ENCODE assay signal across 14 cellular contexts in genomic region chr12:124632510-124632909, GRCh38.
DNase-seq lines count a peak whose midpoint lies in the region; ATAC-seq, FAIRE-seq and TF ChIP-seq lines count a peak whose summit lies in the region.
"Had no signal": no experiment of that assay in that cellular context is flagged by ENCODE, and none has a peak within 500 bp of the region (broad histone marks: within the 10 kb centered on the region; RNA-seq: fewer than 3 reads in every experiment).

No MANE protein-coding gene starts in this region.

- WGBS in A549 (ENCODE audit: missing lambda C conversion rate), result 70% methylated on average over 6 of the region's 6 CpGs
- 78% methylated on average over 3 of the region's 6 CpGs for WGBS in mesenchymal stem cell

- H3K4me2 ChIP-seq in A549, result peak overlapping the region; percentile 41
- no peak overlapping the region for H3K4me2 ChIP-seq in mesenchymal stem cell (ENCODE audit: low read length, poor library complexity, severe bottlenecking)

- TF ChIP-seq EP300 in A549 (IDR thresholded peaks at IDR 0.05), result no peak

- H3K36me3 ChIP-seq in mesenchymal stem cell (ENCODE audit: control insufficient read depth in 1 of 2, insufficient read depth in 2 of 2, low read depth in 1 of 2, low read length in 2 of 2), result no peaks in the 10 kb centered on the region

- peak overlapping the region in 1 of 2 experiments; percentile 40 for H3K4ac ChIP-seq in mesenchymal stem cell (ENCODE audit: low read depth in 1 of 2, low read length in 2 of 2)

- peak overlapping the region; percentile 82 to 86 for H3K27ac ChIP-seq in A549
- H3K27ac ChIP-seq in mesenchymal stem cell (ENCODE audit: low read length, poor library complexity, severe bottlenecking), result no peak overlapping the region

- FAIRE-seq in A549 (lab: Jason Lieb, UNC), result no peak
- FAIRE-seq: islet of Langerhans had no signal

- H3K4me1 ChIP-seq in A549, result peaks cover 46% of the 10 kb centered on the region
- peaks cover 9% of the 10 kb centered on the region for H3K4me1 ChIP-seq in mesenchymal stem cell (ENCODE audit: control insufficient read depth, insufficient read depth, low read depth, low read length)

- ATAC-seq in A549, result peak; percentile 42 to 64
- ATAC-seq in WTC11, result peak; percentile 22
- no peak for ATAC-seq in naive thymus-derived CD8-positive, alpha-beta T cell
- no peak for ATAC-seq in GM21717 (IDR thresholded peaks at IDR 0.05; ENCODE audit: unreplicated experiment)
- no peak for ATAC-seq in HG02759 (IDR thresholded peaks at IDR 0.05; ENCODE audit: unreplicated experiment)

- H3K18ac ChIP-seq in mesenchymal stem cell (ENCODE audit: low read depth in 1 of 2, low read length in 2 of 2), result peak overlapping the region in 1 of 2 experiments; percentile 77

- H2BK15ac ChIP-seq in mesenchymal stem cell (ENCODE audit: low read depth, poor library complexity, severe bottlenecking), result peak overlapping the region; percentile 76

- DNase-seq in A549 (ENCODE audit: low read depth in 1 of 2, low spot score in 1 of 2) (peak in 1 of 2 experiments; percentile 30), HUDEP-2 (lab: John Stamatoyannopoulos, UW; ENCODE audit: unreplicated experiment in 76 of 76) (peak in 74 of 76 experiments; percentile 23 to 82 (median 60)), WTC11 (ENCODE audit: low spot score) (no peak), mesenchymal stem cell (no peak), T-helper 9 cell (no peak)
- no peak for DNase-seq in naive thymus-derived CD8-positive, alpha-beta T cell
- DNase-seq: activated CD4-positive, alpha-beta T cell treated with anti-CD3 and anti-CD28 coated beads, Interleukin-2, amount 10 ng/mL, durations not matched to agents 7 days and 5 days; activated gamma-delta T cell; GDM1; stimulated activated CD4-positive, alpha-beta T cell treated with anti-CD3 and anti-CD28 coated beads, Interleukin-2, amount 100 ng/mL, for 24 hours; stimulated activated naive CD4-positive, alpha-beta T cell had no signal

- peak overlapping the region; percentile 34 for H2AK5ac ChIP-seq in mesenchymal stem cell (ENCODE audit: low read length, severe bottlenecking)

- H3K4me3 ChIP-seq in A549, result no peak overlapping the region
- H3K4me3 ChIP-seq in mesenchymal stem cell (ENCODE audit: insufficient read depth in 1 of 2, low read depth in 1 of 2, low read length in 2 of 2), result no peak overlapping the region

- peak overlapping the region; percentile 47 for H4K8ac ChIP-seq in mesenchymal stem cell (ENCODE audit: low read length)

- H3K9ac ChIP-seq in mesenchymal stem cell (ENCODE audit: low read length), result no peak overlapping the region

- no peaks in the 10 kb centered on the region for H3K36me3 Mint-ChIP-seq in WTC11
- H3K36me3 Mint-ChIP-seq in naive thymus-derived CD8-positive, alpha-beta T cell, result no peaks in the 10 kb centered on the region

- peak overlapping the region; percentile 30 for H4K91ac ChIP-seq in mesenchymal stem cell (ENCODE audit: low read length)

- H3K27me3 ChIP-seq in mesenchymal stem cell (ENCODE audit: control insufficient read depth in 1 of 2, insufficient read depth in 1 of 2, low read length in 2 of 2), result no peaks in the 10 kb centered on the region

- peak overlapping the region in 1 of 2 experiments; percentile 54 for H3K23ac ChIP-seq in mesenchymal stem cell (ENCODE audit: low read length in 2 of 2)

- H3K9me3 ChIP-seq in A549 (no peaks in the 10 kb centered on the region), mesenchymal stem cell (ENCODE audit: control insufficient read depth, low read length) (peaks cover 12% of the 10 kb centered on the region)

- H3K14ac ChIP-seq in mesenchymal stem cell (ENCODE audit: low read length in 2 of 2), result peak overlapping the region in 1 of 2 experiments; percentile 73

- peak overlapping the region; percentile 53; the same call in 1 of the 2 replicates for H3K27ac Mint-ChIP-seq in WTC11
- H3K27ac Mint-ChIP-seq in naive thymus-derived CD8-positive, alpha-beta T cell, result no peak overlapping the region
- H3K27ac Mint-ChIP-seq: activated CD4-positive, alpha-beta T cell treated with anti-CD3 and anti-CD28 coated beads, Interleukin-2, amount 10 ng/mL, durations not matched to agents 7 days and 5 days had no signal

- no peaks in the 10 kb centered on the region for H3K27me3 Mint-ChIP-seq in WTC11 (ENCODE audit: low read depth)
- peaks cover 0 to 6% (median 0%) of the 10 kb centered on the region in 5 donors for H3K27me3 Mint-ChIP-seq in naive thymus-derived CD8-positive, alpha-beta T cell
- H3K27me3 Mint-ChIP-seq: activated CD4-positive, alpha-beta T cell treated with anti-CD3 and anti-CD28 coated beads, Interleukin-2, amount 10 ng/mL, durations not matched to agents 7 days and 5 days had no signal

- no peak overlapping the region for H2BK5ac ChIP-seq in mesenchymal stem cell (ENCODE audit: low read depth, low read length, poor library complexity, severe bottlenecking)

- no peak overlapping the region for H2BK120ac ChIP-seq in mesenchymal stem cell (ENCODE audit: low read depth, low read length)

- no peak for TF ChIP-seq CTCF in A549 (IDR thresholded peaks at IDR 0.05)
- TF ChIP-seq CTCF in WTC11 (IDR thresholded peaks at IDR 0.05), result no peak

- TF ChIP-seq RAD21 in A549 (conservative IDR thresholded peaks at IDR 0.05 in 1 of 2, IDR thresholded peaks at IDR 0.05 in 1 of 2), result no peak

- peak overlapping the region; percentile 60 for H2AFZ ChIP-seq in mesenchymal stem cell (ENCODE audit: low read depth, low read length)

- peaks cover 6% of the 10 kb centered on the region for H3K9me3 Mint-ChIP-seq in WTC11
- H3K9me3 Mint-ChIP-seq in naive thymus-derived CD8-positive, alpha-beta T cell, result peaks cover 0 to 3% (median 0%) of the 10 kb centered on the region in 9 donors

- no peak for TF ChIP-seq POLR2A in A549 (IDR thresholded peaks at IDR 0.05; ENCODE audit: low read length)

- H3K79me1 ChIP-seq in mesenchymal stem cell (replicated peaks; ENCODE audit: low read length, poor library complexity, severe bottlenecking), result no peaks in the 10 kb centered on the region

- peak overlapping the region in 1 of 2 experiments; percentile 96 for H2BK12ac ChIP-seq in mesenchymal stem cell (ENCODE audit: low read length in 2 of 2)

- H3K4me1 Mint-ChIP-seq in WTC11, result peaks cover 35% of the 10 kb centered on the region
- H3K4me1 Mint-ChIP-seq in naive thymus-derived CD8-positive, alpha-beta T cell, result peaks cover 8 to 14% (median 12%) of the 10 kb centered on the region in 4 donors

- CTCF ChIA-PET in A549 (lab: Yijun Ruan, JAX) (interaction anchor here (0.6 to 1.6 kb wide), 3 partner anchors 14 to 29 kb away, joined by 3 read pairs; no protein-coding TSS in a partner anchor), WTC11 (lab: Charles Lee) (interaction anchor here (0.6 to 1.3 kb wide), 2 partner anchors 64 to 123 kb away, joined by 3 read pairs; no protein-coding TSS in a partner anchor)

- POLR2A ChIA-PET in A549 (lab: Yijun Ruan, JAX) (no interaction called here), WTC11 (lab: Charles Lee) (no interaction called here)
- POLR2A ChIA-PET in naive thymus-derived CD8-positive, alpha-beta T cell (lab: Charles Lee), result no interaction called here

- H3K4me3 Mint-ChIP-seq in WTC11, result no peak overlapping the region
- no peak overlapping the region for H3K4me3 Mint-ChIP-seq in naive thymus-derived CD8-positive, alpha-beta T cell
- H3K4me3 Mint-ChIP-seq: activated CD4-positive, alpha-beta T cell treated with anti-CD3 and anti-CD28 coated beads, Interleukin-2, amount 10 ng/mL, durations not matched to agents 7 days and 5 days had no signal

TF ChIP-seq in A549, 52 proteins besides CTCF, POLR2A, EP300 and RAD21 (continues in another document):
- TF ChIP-seq FOSB (CRISPR knock-in tag; IDR thresholded peaks at IDR 0.05) (no peak), CBX8 (IDR thresholded peaks at IDR 0.05) (no peak), RNF2 (IDR thresholded peaks at IDR 0.05; ENCODE audit: borderline replicate concordance, low read depth) (no peak), HEYL (CRISPR knock-in tag; IDR thresholded peaks at IDR 0.05) (no peak), HDAC2 (IDR thresholded peaks at IDR 0.05) (no peak), MAZ (IDR thresholded peaks at IDR 0.05; ENCODE audit: borderline replicate concordance, low read depth, low read length) (no peak), E2F6 (IDR thresholded peaks at IDR 0.05; ENCODE audit: borderline replicate concordance, low read depth) (no peak), NR3C1 (IDR thresholded peaks at IDR 0.05) (no peak), FOXS1 (CRISPR knock-in tag; IDR thresholded peaks at IDR 0.05) (no peak), ZFP36 (IDR thresholded peaks at IDR 0.05; ENCODE audit: borderline replicate concordance, partially characterized antibody) (no peak), MYC (IDR thresholded peaks at IDR 0.05; ENCODE audit: borderline replicate concordance, low read length) (no peak), KDM1A (IDR thresholded peaks at IDR 0.05; ENCODE audit: low read depth) (no peak)

TF ChIP-seq in WTC11, 78 proteins besides CTCF, POLR2A, EP300 and RAD21 (continues in another document):
- TF ChIP-seq E2F5 (CRISPR knock-in tag; IDR thresholded peaks at IDR 0.05) (no peak), AR (CRISPR knock-in tag; IDR thresholded peaks at IDR 0.05) (no peak), ELF4 (CRISPR knock-in tag; IDR thresholded peaks at IDR 0.05; ENCODE audit: low read depth) (no peak), ZNF121 (CRISPR knock-in tag; IDR thresholded peaks at IDR 0.05) (no peak)

Comparison
In these comparisons a context has a peak if more than half of its experiments do, and no peak if none do; other contexts are left out.
1. ATAC-seq: peak in A549 (2 of 2) and WTC11 (single experiment); none in naive thymus-derived CD8-positive, alpha-beta T cell (0 of 2), GM21717 (single experiment) and HG02759 (single experiment).
2. DNase-seq: peak in HUDEP-2 (74 of 76); none in WTC11 (single experiment), mesenchymal stem cell (single experiment), T-helper 9 cell (single experiment) and naive thymus-derived CD8-positive, alpha-beta T cell (0 of 10).